Comparison of ENCODE assay signal across 9 cellular contexts in genomic region chr10:72322280-72323058, GRCh38. TPM values are rescaled to one million over a fixed set of nuclear protein-coding genes. Genes with fewer than 3 reads are reported as not detected.
A peak's percentile ranks its signal among the peaks of the same experiment; 100 is the strongest.
DNase-seq lines count a peak whose midpoint lies in the region; ATAC-seq and TF ChIP-seq lines count a peak whose summit lies in the region.
"Had no signal": no experiment of that assay in that cellular context is flagged by ENCODE, and none has a peak within 500 bp of the region (broad histone marks: within the 10 kb centered on the region; RNA-seq: fewer than 3 reads in every experiment).

No MANE protein-coding gene starts in this region.

- peak in 1 of 5 donors; percentile 87 for DNase-seq in CD4-positive, alpha-beta memory T cell
- DNase-seq in SJSA1 (ENCODE audit: low read depth in 1 of 2, low spot score in 2 of 2) = no peak
- DNase-seq in activated naive CD4-positive, alpha-beta T cell treated with anti-CD3 and anti-CD28 coated beads, Interleukin-2, amount 50 U/mL, for 16 hours = peak; percentile 53
- no peak for DNase-seq in natural killer cell
- DNase-seq in NCI-H1105 (lab: John Stamatoyannopoulos, UW) = no peak
- no peak for DNase-seq in omental fat pad (ENCODE audit: low spot score)
- no peak for DNase-seq in mucosa of descending colon

- no peaks in the 10 kb centered on the region for H3K27me3 ChIP-seq in CD4-positive, alpha-beta memory T cell (ENCODE audit: insufficient read depth, low read length)
- H3K27me3 ChIP-seq in SJSA1 (replicated peaks) = no peaks in the 10 kb centered on the region
- H3K27me3 ChIP-seq: gastrocnemius medialis had no signal

- H3K27ac Mint-ChIP-seq in CD4-positive, alpha-beta memory T cell = peak overlapping the region; percentile 84 to 99 (median 92)
- H3K27ac Mint-ChIP-seq in natural killer cell = peak overlapping the region; percentile 18 to 68

- peaks cover 0 to 3% of the 10 kb centered on the region in 2 donors for H3K36me3 Mint-ChIP-seq in CD4-positive, alpha-beta memory T cell
- H3K36me3 Mint-ChIP-seq in natural killer cell = no peaks in the 10 kb centered on the region

- intact Hi-C loops in CD4-positive, alpha-beta memory T cell (cut with micrococcal nuclease) = no loop called here
- intact Hi-C loops in natural killer cell (cut with micrococcal nuclease) = no loop called here
- intact Hi-C loops in mucosa of descending colon (cut with DNase I, micrococcal nuclease) = no loop called here

- H3K27me3 Mint-ChIP-seq in CD4-positive, alpha-beta memory T cell = no peaks in the 10 kb centered on the region
- no peaks in the 10 kb centered on the region for H3K27me3 Mint-ChIP-seq in natural killer cell (ENCODE audit: low read depth in 2 of 2)

- H3K9me3 ChIP-seq in CD4-positive, alpha-beta memory T cell (ENCODE audit: control insufficient read depth in 1 of 2, low read length in 2 of 2) = no peaks in the 10 kb centered on the region
- H3K9me3 ChIP-seq in SJSA1 (replicated peaks) (no peaks in the 10 kb centered on the region), mucosa of descending colon (no peaks in the 10 kb centered on the region)
- H3K9me3 ChIP-seq: gastrocnemius medialis had no signal

- no peak overlapping the region for H3K4me3 ChIP-seq in CD4-positive, alpha-beta memory T cell (ENCODE audit: low read length in 2 of 2)
- no peak overlapping the region for H3K4me3 ChIP-seq in SJSA1
- H3K4me3 ChIP-seq in mucosa of descending colon = no peak overlapping the region
- H3K4me3 ChIP-seq: gastrocnemius medialis had no signal

- peaks cover 83% of the 10 kb centered on the region for H3K4me1 ChIP-seq in CD4-positive, alpha-beta memory T cell (ENCODE audit: insufficient read depth, low read length)
- peaks cover 48% of the 10 kb centered on the region for H3K4me1 ChIP-seq in SJSA1 (replicated peaks)
- H3K4me1 ChIP-seq in mucosa of descending colon (ENCODE audit: low read depth) = peaks cover 22% of the 10 kb centered on the region

- peak overlapping the region in 6 of 8 donors; percentile 6 to 68 (median 46) for H3K4me3 Mint-ChIP-seq in CD4-positive, alpha-beta memory T cell
- H3K4me3 Mint-ChIP-seq in natural killer cell = no peak overlapping the region

- CTCF ChIA-PET in CD4-positive, alpha-beta memory T cell (lab: Charles Lee; ENCODE audit: partially characterized antibody) = interaction anchor here (0.6 to 5.7 kb wide), 8 partner anchors 17 to 274 kb away, joined by 3 to 51 read pairs (median 3); partner anchors contain the start of gene DDIT4

- no peaks in the 10 kb centered on the region for H3K9me3 Mint-ChIP-seq in CD4-positive, alpha-beta memory T cell
- no peaks in the 10 kb centered on the region for H3K9me3 Mint-ChIP-seq in natural killer cell

- POLR2A ChIA-PET in CD4-positive, alpha-beta memory T cell (lab: Charles Lee; ENCODE audit: partially characterized antibody) = interaction anchor here (0.8 to 13.9 kb wide), 7 partner anchors 11 to 234 kb away, joined by 3 to 368 read pairs (median 34); partner anchors contain the start of genes ANAPC16, ASCC1, DDIT4 and SPOCK2

- ATAC-seq in natural killer cell (no peak), GM21825 (IDR thresholded peaks at IDR 0.05; ENCODE audit: unreplicated experiment) (no peak), omental fat pad (ENCODE audit: low FRiP score) (no peak), mucosa of descending colon (no peak)
- ATAC-seq: gastrocnemius medialis had no signal

- no peaks in the 10 kb centered on the region for H3K36me3 ChIP-seq in CD4-positive, alpha-beta memory T cell (ENCODE audit: insufficient read depth, low read length)
- H3K36me3 ChIP-seq in SJSA1 (no peaks in the 10 kb centered on the region), mucosa of descending colon (ENCODE audit: low read depth) (no peaks in the 10 kb centered on the region)
- H3K36me3 ChIP-seq: gastrocnemius medialis had no signal

- peaks cover 43 to 86% (median 62%) of the 10 kb centered on the region in 4 donors for H3K4me1 Mint-ChIP-seq in CD4-positive, alpha-beta memory T cell
- peaks cover 44 to 57% of the 10 kb centered on the region in 2 donors for H3K4me1 Mint-ChIP-seq in natural killer cell

- H3K27ac ChIP-seq in CD4-positive, alpha-beta memory T cell (ENCODE audit: low read depth, low read length) = peak overlapping the region; percentile 36
- peak overlapping the region; percentile 88 for H3K27ac ChIP-seq in SJSA1

- TF ChIP-seq CTCF in natural killer cell (IDR thresholded peaks at IDR 0.05) (no peak), omental fat pad (IDR thresholded peaks at IDR 0.05) (no peak), mucosa of descending colon (IDR thresholded peaks at IDR 0.05) (no peak)

RNA-seq across cellular contexts. Expression of gene DNAJB12, which starts 32.2 kb away (rescaled TPM):
- total RNA-seq in CD4-positive, alpha-beta memory T cell = 10 to 100 TPM; 26.3 to 26.7 TPM
- 10 to 100 TPM; 13.4 to 26.2 TPM for polyA plus RNA-seq in CD4-positive, alpha-beta memory T cell
- total RNA-seq in SJSA1 (2014; rRNA removed; shearing (Covaris generic)) = 36.1 and 42.3 TPM in 2 replicates
- total RNA-seq in natural killer cell (10 to 100 TPM; 47.3 to 54.2 (median 48.7) TPM), omental fat pad (10 to 100 TPM; 35.0 to 41.1 (median 36.5) TPM), mucosa of descending colon (10 to 100 TPM; 37.0 to 38.9 (median 37.7) TPM)

RNA-seq across cellular contexts. Expression of gene DDIT4, which starts 48.7 kb away (rescaled TPM):
- 10 to 100 TPM; 23.1 to 24.5 TPM for total RNA-seq in CD4-positive, alpha-beta memory T cell
- polyA plus RNA-seq in CD4-positive, alpha-beta memory T cell = 100 to 1,000 TPM; 154 to 635 TPM
- total RNA-seq in SJSA1 (2014; rRNA removed; shearing (Covaris generic)) = 13.6 and 20.6 TPM in 2 replicates
- total RNA-seq in natural killer cell (100 to 1,000 TPM; 174 to 232 (median 200) TPM), omental fat pad (100 to 1,000 TPM in 3 of 4 donors, 10 to 100 TPM in 1; 56.2 to 527 (median 185) TPM), mucosa of descending colon (100 to 1,000 TPM in 1 of 3 donors, 10 to 100 TPM in 2; 32.9 to 142 (median 49.6) TPM)
